8 cellular contexts compared by ENCODE assay signal in the genomic region with DNA sequence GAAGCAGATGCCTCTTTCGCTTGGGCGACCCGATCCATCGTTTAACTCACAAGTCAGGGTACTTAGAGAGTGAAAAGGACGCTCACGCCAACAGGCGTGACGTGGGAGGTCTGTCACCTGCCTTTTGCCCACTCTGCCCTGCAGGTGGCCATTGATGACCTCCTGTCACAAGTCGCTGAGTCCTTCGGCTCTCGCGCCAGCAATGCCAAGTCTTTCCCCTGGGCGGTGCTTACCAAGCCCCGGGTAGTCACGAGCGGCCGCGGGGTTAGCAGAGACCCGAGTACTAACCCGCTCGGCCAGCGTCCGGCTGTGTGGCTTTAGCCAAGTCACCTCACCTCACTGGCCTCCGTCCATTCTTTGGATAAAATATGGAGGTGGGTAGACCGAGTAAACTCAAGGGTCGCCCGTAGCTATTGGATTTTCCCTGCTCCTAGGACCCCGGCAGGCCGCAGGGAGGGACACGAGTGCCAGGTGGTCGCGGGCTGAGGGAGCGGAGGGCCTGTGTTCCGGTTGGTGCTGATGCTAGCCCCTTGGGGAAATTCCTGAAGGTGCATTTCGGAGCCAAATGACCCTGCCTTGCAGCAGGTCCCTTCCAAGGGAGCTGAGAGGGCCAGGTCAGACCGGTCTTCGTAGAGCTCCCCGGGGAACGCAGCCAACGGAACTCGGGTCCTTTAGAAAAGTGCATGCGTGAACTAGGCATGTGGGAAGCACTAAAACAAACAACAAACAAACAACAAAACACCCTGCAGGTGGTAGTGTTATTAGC. TPM values are rescaled to one million over a fixed set of nuclear protein-coding genes. Genes with fewer than 3 reads are reported as not detected.
DNase-seq lines count a peak whose midpoint lies in the region; ATAC-seq, FAIRE-seq and TF ChIP-seq lines count a peak whose summit lies in the region.

No MANE protein-coding gene starts in this region.

- CTCF ChIA-PET in AG04449 (lab: Yijun Ruan, JAX) = interaction anchor here (1.0 to 1.8 kb wide), 6 partner anchors 31 to 228 kb away, joined by 3 to 7 read pairs (median 5); no protein-coding TSS in a partner anchor

- H3K36me3 ChIP-seq in heart left ventricle = no peaks in the 10 kb centered on the region

- no peaks in the 10 kb centered on the region for H3K9me3 ChIP-seq in heart left ventricle

- peak overlapping the region; percentile 62 for H3K4me3 ChIP-seq in AG04449 (ENCODE audit: low read depth, low read length)
- peak overlapping the region; percentile 30 to 66 (median 54) for H3K4me3 ChIP-seq in heart left ventricle

- intact Hi-C loops in heart left ventricle (cut with DNase I) = no loop called here

- no peak for DNase-seq in AG04449 (ENCODE audit: low read depth, low spot score)
- DNase-seq in GM13976 (ENCODE audit: low spot score) = peak; percentile 43
- peak; percentile 11 for DNase-seq in NCI-H2171 (lab: John Stamatoyannopoulos, UW)
- peak; percentile 16 for DNase-seq in activated naive CD4-positive, alpha-beta T cell treated with anti-CD3 and anti-CD28 coated beads, Interleukin-2, amount 50 U/mL, for 16 hours
- DNase-seq in heart left ventricle = peak in 3 of 5 donors; percentile 14 to 67 (median 40)
- DNase-seq in pons (ENCODE audit: low spot score) = peak; percentile 19
- DNase-seq in GM12891 (ENCODE audit: insufficient read length, low spot score) = no peak

- H3K4me1 ChIP-seq in heart left ventricle = peaks cover 3 to 21% (median 11%) of the 10 kb centered on the region in 12 donors

- no peak for FAIRE-seq in GM12891 (lab: Jason Lieb, UNC)

- in situ Hi-C loops in GM13976 (cut with MboI; ENCODE audit: low sequenced_read_pairs, unreplicated experiment) = no loop called here

- TF ChIP-seq CTCF in AG04449 (IDR thresholded peaks at IDR 0.05; ENCODE audit: insufficient read depth, low read length, missing control alignments) (no peak), GM13976 (IDR thresholded peaks at IDR 0.05; ENCODE audit: borderline replicate concordance, control extremely low read depth, extremely low read depth, insufficient read depth, missing control alignments) (no peak), heart left ventricle (IDR thresholded peaks at IDR 0.05) (peak in 1 of 12 donors; percentile 3)

- no peak overlapping the region for H3K27ac ChIP-seq in heart left ventricle

- TF ChIP-seq POLR2A in heart left ventricle (IDR thresholded peaks at IDR 0.05) (no peak), GM12891 (IDR thresholded peaks at IDR 0.05; ENCODE audit: low read depth, low read length) (no peak)

- ATAC-seq in HG02870 (IDR thresholded peaks at IDR 0.05; ENCODE audit: unreplicated experiment) (peak; percentile 35), heart left ventricle (peak; percentile 33 to 64 (median 48))

- POLR2A ChIA-PET in AG04449 (lab: Yijun Ruan, JAX) = no interaction called here

- H3K27me3 ChIP-seq in heart left ventricle = peaks cover 0 to 40% (median 13%) of the 10 kb centered on the region in 9 donors

- 1 to 5% (median 2%) methylated on average over 31 to 42 of the region's 42 CpGs for WGBS in heart left ventricle, 4 donors

TF ChIP-seq in GM12891, 5 proteins besides CTCF, POLR2A, EP300 and RAD21:
- no peak for TF ChIP-seq SPI1 (IDR thresholded peaks at IDR 0.05; ENCODE audit: low read depth, low read length)
- no peak for TF ChIP-seq POLR2AphosphoS5 (IDR thresholded peaks at IDR 0.05; ENCODE audit: low read depth, low read length)
- no peak for TF ChIP-seq TAF1 (IDR thresholded peaks at IDR 0.05; ENCODE audit: low read depth, low read length)
- no peak for TF ChIP-seq POU2F2 (IDR thresholded peaks at IDR 0.05; ENCODE audit: low read depth, low read length)
- no peak for TF ChIP-seq PAX5 (IDR thresholded peaks at IDR 0.05; ENCODE audit: insufficient read depth, low read length, severe bottlenecking)

RNA-seq across cellular contexts. Expression of a gene that starts 0.7 kb away (rescaled TPM):
- total RNA-seq in heart left ventricle = under 1 TPM in 5 of 9 donors, not detected in 4; 0.27 to 0.96 (median 0.46) TPM
- under 1 TPM; 0.50 to 0.72 TPM for polyA plus RNA-seq in heart left ventricle
- polyA plus RNA-seq in GM12891 (2012; ENCODE audit: low read depth, missing spikeins) = 0.44 TPM

Comparison
In these comparisons a context has a peak if more than half of its experiments do, and no peak if none do; other contexts are left out.
1. DNase-seq: peak in GM13976 (single experiment), NCI-H2171 (single experiment), activated naive CD4-positive, alpha-beta T cell treated with anti-CD3 and anti-CD28 coated beads, Interleukin-2, amount 50 U/mL, for 16 hours (single experiment), heart left ventricle (3 of 5) and pons (single experiment); none in AG04449 (single experiment) and GM12891 (single experiment).